Comparison of ENCODE assay signal across 8 cellular contexts in the genomic region with DNA sequence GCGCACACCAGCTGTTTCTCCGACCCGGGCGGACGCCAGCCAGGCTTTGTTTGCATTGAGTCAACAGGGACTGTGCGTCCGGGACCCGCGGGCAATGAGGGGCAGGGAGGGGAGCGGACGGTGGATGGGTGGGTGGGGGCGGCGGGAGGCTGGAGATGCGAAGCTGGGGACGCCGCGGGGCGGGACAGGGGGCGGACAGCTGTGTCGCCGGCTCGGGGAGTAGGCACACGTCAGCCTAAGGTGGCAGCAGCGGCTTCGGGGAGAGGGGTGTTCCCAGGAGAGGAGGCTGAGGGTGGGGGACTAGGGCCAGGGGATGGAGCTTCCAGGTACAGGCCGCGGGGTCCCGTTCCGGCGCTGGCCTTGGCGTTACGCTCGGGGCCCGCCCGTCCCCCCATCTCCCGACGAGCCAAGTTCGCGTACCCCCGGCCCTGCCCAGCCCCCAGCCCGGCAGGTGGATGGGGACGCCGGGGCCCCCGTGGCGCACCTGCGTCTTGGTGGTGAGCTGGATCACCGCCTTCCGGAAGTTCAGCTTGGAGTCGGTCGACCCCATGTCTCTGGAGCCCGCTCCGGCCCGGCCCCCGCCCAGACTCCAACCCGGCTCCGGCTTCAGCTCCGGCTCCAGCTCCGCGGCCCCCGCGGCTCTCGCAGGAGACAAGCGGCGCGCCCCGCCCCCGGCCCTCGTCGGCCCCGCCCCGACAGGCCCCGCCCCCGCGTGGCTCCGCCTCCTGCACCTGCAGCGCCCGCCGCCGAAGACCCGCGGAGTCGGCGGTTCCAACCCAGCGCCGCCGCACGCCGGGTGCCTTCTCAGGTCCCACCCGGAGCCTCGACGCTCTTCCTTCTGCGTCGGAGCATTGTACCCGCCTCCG. TPM values are rescaled to one million over a fixed set of nuclear protein-coding genes. Genes with fewer than 3 reads are reported as not detected.
DNase-seq lines count a peak whose midpoint lies in the region; ATAC-seq, FAIRE-seq and TF ChIP-seq lines count a peak whose summit lies in the region.

Gene HID1, minus strand, starts transcription at position 653 of the 866 bp plus-strand sequence. Its CDS starts 103 bp downstream, at position 550.

- TF ChIP-seq RAD21 in Ishikawa (IDR thresholded peaks at IDR 0.05; ENCODE audit: low read depth) (no peak), GM12878 (IDR thresholded peaks at IDR 0.05; ENCODE audit: insufficient read depth, low read depth, low read length) (no peak)

- H3K79me2 ChIP-seq in GM12878 (ENCODE audit: control insufficient read depth, insufficient read depth, low read length), result no peaks in the 10 kb centered on the region

- DNase-seq in CD14-positive monocyte (ENCODE audit: low spot score) (no peak), T-helper 9 cell (peak; percentile 85), GM12878 (ENCODE audit: low read depth, low spot score) (no peak), skeletal muscle cell (ENCODE audit: low read depth) (no peak)

- H2AFZ ChIP-seq in GM12878 (ENCODE audit: control insufficient read depth, low read depth, low read length), result peak within 1 kb of the TSS; percentile 28

- peaks cover 57 to 76% (median 67%) of the 10 kb centered on the region in 3 donors for H3K27me3 Mint-ChIP-seq in CD14-positive monocyte (ENCODE audit: low read depth in 3 of 3)

- H3K27me3 ChIP-seq in GM12878 (replicated peaks in 1 of 2; ENCODE audit: control insufficient read depth in 2 of 2, insufficient read depth in 2 of 2, low read length in 1 of 2) (peaks cover 7 to 11% of the 10 kb centered on the region in 2 experiments; a peak in 3 of 4 replicates), iPS-18a (ENCODE audit: control insufficient read depth, insufficient read depth, low read length) (peaks cover 59% of the 10 kb centered on the region)

- H3K36me3 ChIP-seq in GM12878 (ENCODE audit: control insufficient read depth in 2 of 2, insufficient read depth in 2 of 2, low read length in 1 of 2) (no peaks in the 10 kb centered on the region), iPS-18a (ENCODE audit: control insufficient read depth, low read depth, low read length) (no peaks in the 10 kb centered on the region)

- peak within 1 kb of the TSS; percentile 83 for H3K4me2 ChIP-seq in GM12878 (ENCODE audit: control insufficient read depth, insufficient read depth)

- peak within 1 kb of the TSS; percentile 70 to 92 for H3K4me3 Mint-ChIP-seq in CD14-positive monocyte

- SMC1A ChIA-PET in GM12878 (lab: Charles Lee; ENCODE audit: uncharacterized antibody, unreplicated experiment), result interaction anchor here (1.7 kb wide), 1 partner anchor 11 kb away, joined by 6 read pairs; no protein-coding TSS in a partner anchor

- H3K4me1 ChIP-seq in GM12878 (ENCODE audit: control insufficient read depth, insufficient read depth, low read length), result no peaks in the 10 kb centered on the region
- peaks cover 6% of the 10 kb centered on the region for H3K4me1 ChIP-seq in iPS-18a (ENCODE audit: control insufficient read depth, low read depth, low read length)

- H3K36me3 Mint-ChIP-seq in CD14-positive monocyte, result peaks cover 0 to 6% of the 10 kb centered on the region in 2 donors

- TF ChIP-seq CTCF in CD14-positive monocyte (IDR thresholded peaks at IDR 0.05) (no peak), GM12878 (IDR thresholded peaks at IDR 0.05 in 2 of 3, conservative IDR thresholded peaks at IDR 0.05 in 1 of 3; ENCODE audit: control insufficient read depth in 2 of 3, extremely low read depth in 1 of 3, insufficient read depth in 1 of 3, low read depth in 3 of 3, low read length in 3 of 3) (no peak)

- RAD21 ChIA-PET in GM12878 (lab: Charles Lee; ENCODE audit: unreplicated experiment), result interaction anchor here (1.0 to 1.6 kb wide), 2 partner anchors 11 to 41 kb away, joined by 3 to 6 read pairs; no protein-coding TSS in a partner anchor

- WGBS in GM12878 (ENCODE audit: insufficient coverage, insufficient replicate concordance, low lambda C conversion rate, missing lambda C conversion rate), result 9% methylated on average over 15 of the region's 95 CpGs

- TF ChIP-seq POLR2A in GM12878 (IDR thresholded peaks at IDR 0.05; ENCODE audit: low read depth, low read length), result no peak; the same call in 1 of the 2 replicates

- peaks cover 9% of the 10 kb centered on the region for H3K4me1 Mint-ChIP-seq in CD14-positive monocyte

- in situ Hi-C loops in GM12878 (cut with MboI), result no loop called here

- FAIRE-seq in GM12878 (lab: Jason Lieb, UNC), result no peak

- POLR2A ChIA-PET in GM12878 (lab: Charles Lee), result interaction anchor here (0.6 to 1.5 kb wide), 2 partner anchors 11 to 149 kb away, joined by 3 read pairs; no protein-coding TSS in a partner anchor

- 0 out of 2 replicates have a peak within 1 kb of the TSS, but pooled peaks have one; percentile 55 for H3K4me3 ChIP-seq in GM12878
- peak within 1 kb of the TSS; percentile 61 for H3K4me3 ChIP-seq in iPS-18a (ENCODE audit: low read length)
- H3K4me3 ChIP-seq in skeletal muscle cell (ENCODE audit: low read depth, low read length), result peak within 1 kb of the TSS; percentile 48

- peak; percentile 90 for ATAC-seq in GM12878
- ATAC-seq in HG02623 (IDR thresholded peaks at IDR 0.05; ENCODE audit: unreplicated experiment), result no peak
- no peak for ATAC-seq in HG03469 (IDR thresholded peaks at IDR 0.05; ENCODE audit: unreplicated experiment)

- H4K20me1 ChIP-seq in GM12878 (ENCODE audit: control insufficient read depth, insufficient read depth), result no peaks in the 10 kb centered on the region

- H3K9me3 ChIP-seq in GM12878 (replicated peaks; ENCODE audit: control insufficient read depth, insufficient read depth, low read length) (no peaks in the 10 kb centered on the region), iPS-18a (ENCODE audit: control insufficient read depth, low read depth, low read length) (no peaks in the 10 kb centered on the region)

- no peak within 1 kb of the TSS for H3K9ac ChIP-seq in GM12878 (ENCODE audit: control insufficient read depth, insufficient read depth, low read length)
- H3K9ac ChIP-seq in iPS-18a (ENCODE audit: low read length), result no peak within 1 kb of the TSS

- TF ChIP-seq EP300 in Ishikawa (IDR thresholded peaks at IDR 0.05; ENCODE audit: borderline replicate concordance) (peak; percentile 36), GM12878 (IDR thresholded peaks at IDR 0.05; ENCODE audit: borderline replicate concordance in 1 of 2, control insufficient read depth in 1 of 2, low read depth in 2 of 2, low read length in 2 of 2) (no peak)

- peaks cover 0 to 13% (median 5%) of the 10 kb centered on the region in 7 donors for H3K9me3 Mint-ChIP-seq in CD14-positive monocyte

- peak within 1 kb of the TSS in 1 of 7 donors; percentile 63 for H3K27ac Mint-ChIP-seq in CD14-positive monocyte

- intact Hi-C loops in CD14-positive monocyte (cut with micrococcal nuclease) (no loop called here), GM12878 (cut with micrococcal nuclease; ENCODE audit: unreplicated experiment) (no loop called here)

- BruUV-seq in GM12878 (replicated peaks; lab: Mats Ljungman, UMichigan), result no TSS peak

- H3K27ac ChIP-seq in GM12878 (ENCODE audit: control insufficient read depth, insufficient read depth), result no peak within 1 kb of the TSS
- no peak within 1 kb of the TSS for H3K27ac ChIP-seq in iPS-18a (ENCODE audit: low read length)

- CTCF ChIA-PET in GM12878 (lab: Yijun Ruan, JAX), result interaction anchor here (1.2 to 12.7 kb wide), 3 partner anchors 10 to 41 kb away, joined by 4 to 92 read pairs (median 5); partner anchors contain the start of gene MRPL58

TF ChIP-seq in Ishikawa, 13 proteins besides CTCF, POLR2A, EP300 and RAD21:
- TF ChIP-seq TCF12 (IDR thresholded peaks at IDR 0.05; ENCODE audit: low read depth) (peak; percentile 68), MAX (IDR thresholded peaks at IDR 0.05) (peak; percentile 76), ZBTB7A (IDR thresholded peaks at IDR 0.05; ENCODE audit: low read depth) (peak; percentile 85; the same call in 1 of the 2 replicates), YY1 (IDR thresholded peaks at IDR 0.05; ENCODE audit: low read depth) (no peak)
TF ChIP-seq in Ishikawa: peak in this region for 3.

TF ChIP-seq in GM12878, 131 proteins besides CTCF, POLR2A, EP300 and RAD21:
- no peak for TF ChIP-seq POU2F2 (IDR thresholded peaks at IDR 0.05; ENCODE audit: borderline replicate concordance, low read depth, low read length)
- no peak for TF ChIP-seq NFYA (IDR thresholded peaks at IDR 0.05; ENCODE audit: borderline replicate concordance, low read depth, low read length)
- peak in 1 of 2 experiments; percentile 43; a peak in 1 of 3 replicates for TF ChIP-seq EGR1 (IDR thresholded peaks at IDR 0.05; ENCODE audit: borderline replicate concordance in 1 of 2, low read depth in 2 of 2, low read length in 2 of 2)
- TF ChIP-seq SUZ12 (IDR thresholded peaks at IDR 0.05; ENCODE audit: unreplicated experiment), result peak; percentile 37
- peak in 1 of 2 experiments; percentile 45; a peak in 1 of 4 replicates for TF ChIP-seq BHLHE40 (IDR thresholded peaks at IDR 0.05; ENCODE audit: borderline replicate concordance in 1 of 2, low read depth in 2 of 2, low read length in 1 of 2)
- TF ChIP-seq MYB (IDR thresholded peaks at IDR 0.05; ENCODE audit: borderline replicate concordance, low read depth, low read length), result no peak

RNA-seq across cellular contexts. Expression of gene HID1, which starts in this region (rescaled TPM):
- polyA plus RNA-seq in CD14-positive monocyte (not detected), GM12878 (2011; rRNA removed) (0.14 and 0.69 TPM in 2 replicates), GM12878 (2014; fragmentation: Illumina TruSeq; extraction: Trizol) (0.09 and 0.30 TPM in 2 replicates), GM12878 (2014; fragmentation: Nextera tagmentation; extraction: Ambion mirVana) (not detected), GM12878 (2014; rRNA removed) (0.12 and 0.51 TPM in 2 replicates), GM12878 (2016; fragmentation: Nextera tagmentation; extraction: Ambion mirVana) (under 1 TPM; 0.24 to 0.63 TPM)
- 0.21 TPM in 1 of 2 replicates, not detected in the other for total RNA-seq in GM12878 (2013; cell fraction: nucleolus; rRNA removed)
- total RNA-seq in GM12878 (2014; rRNA removed) (0.40 and 0.54 TPM in 2 replicates), GM12878 (2014; rRNA removed; fragmentation: Illumina TruSeq; extraction: Trizol) (0.04 TPM in 1 of 2 replicates, not detected in the other), GM12878 (2021) (0.37 and 0.77 TPM in 2 replicates)
- polyA plus RNA-seq in GM12878 (2011; ENCODE audit: low read depth), result 0.41 TPM
- polyA plus RNA-seq in GM12878 (2011; cell fraction: cytosol; rRNA removed), result 0.10 and 0.13 TPM in 2 replicates
- 1.5 and 2.0 TPM in 2 replicates for polyA plus RNA-seq in GM12878 (2011; cell fraction: nucleus; rRNA removed)
- 0.87 and 1.8 TPM in 2 replicates for polyA plus RNA-seq in GM12878 (2012)
- polyA minus RNA-seq in GM12878 (2011; rRNA and poly(A)+ RNA removed), result 0.37 and 0.62 TPM in 2 replicates
- polyA minus RNA-seq in GM12878 (2011; cell fraction: cytosol; rRNA and poly(A)+ RNA removed), result not detected in 2 replicates
- 0.12 and 0.57 TPM in 2 replicates for polyA minus RNA-seq in GM12878 (2011; cell fraction: nucleus; rRNA and poly(A)+ RNA removed)
